22 cellular contexts compared by ENCODE assay signal in genomic region chr1:224317383-224318045, GRCh38. TPM values are rescaled to one million over a fixed set of nuclear protein-coding genes. Genes with fewer than 3 reads are reported as not detected.
A peak's percentile ranks its signal among the peaks of the same experiment; 100 is the strongest.
DNase-seq lines count a peak whose midpoint lies in the region; ATAC-seq and TF ChIP-seq lines count a peak whose summit lies in the region.
"Had no signal": no experiment of that assay in that cellular context is flagged by ENCODE, and none has a peak within 500 bp of the region (broad histone marks: within the 10 kb centered on the region; RNA-seq: fewer than 3 reads in every experiment).

No MANE protein-coding gene starts in this region.

- H3K9me3 ChIP-seq in liver (ENCODE audit: control insufficient read depth in 4 of 4, low read length in 3 of 4) (no peaks in the 10 kb centered on the region), uterus (no peaks in the 10 kb centered on the region)
- H3K9me3 ChIP-seq: esophagus muscularis mucosa, right lobe of liver, thyroid gland had no signal

- H3K4me3 Mint-ChIP-seq in stimulated activated memory B cell treated with anti-CD40 and anti-IgM and Interleukin-4, amounts not matched to agents 10 μg/mL and 1 μg/mL and 100 μg/mL, for 72 hours: no peak overlapping the region
- H3K4me3 Mint-ChIP-seq: activated naive CD4-positive, alpha-beta T cell treated with anti-CD3 and anti-CD28 coated beads, Interleukin-2, amount 50 U/mL, for 24 hours; GM23338; T-helper 17 cell had no signal

- H3K27ac Mint-ChIP-seq in stimulated activated memory B cell treated with anti-CD40 and anti-IgM and Interleukin-4, amounts not matched to agents 10 μg/mL and 1 μg/mL and 100 μg/mL, for 72 hours: no peak overlapping the region
- H3K27ac Mint-ChIP-seq: GM23338 had no signal

- peaks cover 31% of the 10 kb centered on the region for H3K36me3 Mint-ChIP-seq in stimulated activated memory B cell treated with anti-CD40 and anti-IgM and Interleukin-4, amounts not matched to agents 10 μg/mL and 1 μg/mL and 100 μg/mL, for 72 hours

- peak; percentile 72 for DNase-seq in DMS79 treated with DMSO at 0.1 percent for 48 hours (lab: John Stamatoyannopoulos, UW)
- DNase-seq in NCI-H146 treated with DMSO at 0.1 percent for 48 hours (lab: John Stamatoyannopoulos, UW; ENCODE audit: unreplicated experiment): peak; percentile 50
- peak; percentile 15 for DNase-seq in NCI-H748 treated with DMSO at 0.1 percent for 48 hours (lab: John Stamatoyannopoulos, UW)
- no peak for DNase-seq in AG08396 (ENCODE audit: low spot score)
- no peak for DNase-seq in uterus
- DNase-seq in medulla oblongata (ENCODE audit: extremely low spot score): no peak
- DNase-seq: activated CD4-positive, CD25-positive, alpha-beta regulatory T cell; brain microvascular endothelial cell; C1 segment of cervical spinal cord; dorsolateral prefrontal cortex; glutamatergic neuron; MM.1S; right lobe of liver; stimulated activated CD4-positive, alpha-beta T cell treated with anti-CD3 and anti-CD28 coated beads, Interleukin-2, amount 100 ng/mL, for 24 hours; stimulated activated CD8-positive, alpha-beta memory T cell treated with anti-CD3 and anti-CD28 coated beads, Interleukin-4, amount 100 ng/mL, for 48 hours; T-helper 17 cell; thyroid gland had no signal

- peaks cover 0 to 8% (median 4%) of the 10 kb centered on the region in 4 donors for H3K36me3 ChIP-seq in liver (ENCODE audit: control insufficient read depth in 4 of 4, insufficient read depth in 3 of 4, low read depth in 1 of 4, low read length in 3 of 4)
- H3K36me3 ChIP-seq in uterus: no peaks in the 10 kb centered on the region

- H3K4me1 ChIP-seq in liver (ENCODE audit: control insufficient read depth in 4 of 4, insufficient read depth in 4 of 4, low read length in 3 of 4) (peaks cover 0 to 5% (median 0%) of the 10 kb centered on the region in 4 donors), uterus (no peaks in the 10 kb centered on the region)
- H3K4me1 ChIP-seq: esophagus muscularis mucosa, right lobe of liver, thyroid gland had no signal

- ATAC-seq in stimulated activated memory B cell treated with anti-CD40 and anti-IgM and Interleukin-4, amounts not matched to agents 10 μg/mL and 1 μg/mL and 100 μg/mL, for 72 hours: no peak
- ATAC-seq: GM23338, T-helper 17 cell had no signal

- no peaks in the 10 kb centered on the region for H3K9me3 Mint-ChIP-seq in stimulated activated memory B cell treated with anti-CD40 and anti-IgM and Interleukin-4, amounts not matched to agents 10 μg/mL and 1 μg/mL and 100 μg/mL, for 72 hours
- H3K9me3 Mint-ChIP-seq: activated naive CD4-positive, alpha-beta T cell treated with anti-CD3 and anti-CD28 coated beads, Interleukin-2, amount 50 U/mL, for 24 hours; GM23338 had no signal

- H3K4me3 ChIP-seq in liver (ENCODE audit: low read depth in 1 of 3, low read length in 3 of 3): no peak overlapping the region
- H3K4me3 ChIP-seq in uterus: no peak overlapping the region
- H3K4me3 ChIP-seq: dorsolateral prefrontal cortex, esophagus muscularis mucosa, GM23338, right lobe of liver, thyroid gland had no signal

- intact Hi-C loops in uterus (cut with DNase I; ENCODE audit: low total_unique reads): no loop called here

- no peak for TF ChIP-seq POLR2A in uterus (IDR thresholded peaks at IDR 0.05)

- H3K27ac ChIP-seq in liver (ENCODE audit: low read depth in 1 of 2, low read length in 2 of 2): no peak overlapping the region
- H3K27ac ChIP-seq in uterus: no peak overlapping the region
- H3K27ac ChIP-seq: brain microvascular endothelial cell, dorsolateral prefrontal cortex, esophagus muscularis mucosa, thyroid gland had no signal

- H3K27me3 ChIP-seq in liver (ENCODE audit: control insufficient read depth in 4 of 4, insufficient read depth in 4 of 4, low read length in 3 of 4) (no peaks in the 10 kb centered on the region), uterus (no peaks in the 10 kb centered on the region)
- H3K27me3 ChIP-seq: brain microvascular endothelial cell, dorsolateral prefrontal cortex, esophagus muscularis mucosa, right lobe of liver, thyroid gland had no signal

- TF ChIP-seq RAD21 in liver (IDR thresholded peaks at IDR 0.05): no peak

- 70% methylated on average over 4 of the region's 4 CpGs for WGBS in liver

- H3K27me3 Mint-ChIP-seq in stimulated activated memory B cell treated with anti-CD40 and anti-IgM and Interleukin-4, amounts not matched to agents 10 μg/mL and 1 μg/mL and 100 μg/mL, for 72 hours: no peaks in the 10 kb centered on the region
- H3K27me3 Mint-ChIP-seq: activated naive CD4-positive, alpha-beta T cell treated with anti-CD3 and anti-CD28 coated beads, Interleukin-2, amount 50 U/mL, for 24 hours; T-helper 17 cell had no signal

- TF ChIP-seq CTCF in liver (IDR thresholded peaks at IDR 0.05; ENCODE audit: low read depth, low read length, missing input control) (no peak), uterus (IDR thresholded peaks at IDR 0.05) (no peak)

- H3K9ac ChIP-seq in liver (ENCODE audit: low read depth in 1 of 2, low read length in 2 of 2): no peak overlapping the region

- H3K4me1 Mint-ChIP-seq in stimulated activated memory B cell treated with anti-CD40 and anti-IgM and Interleukin-4, amounts not matched to agents 10 μg/mL and 1 μg/mL and 100 μg/mL, for 72 hours: peaks cover 10% of the 10 kb centered on the region
- H3K4me1 Mint-ChIP-seq: GM23338 had no signal

TF ChIP-seq in liver, 16 proteins besides CTCF, POLR2A, EP300 and RAD21:
- TF ChIP-seq TAF1 (conservative IDR thresholded peaks at IDR 0.05): no peak
- TF ChIP-seq YY1 (IDR thresholded peaks at IDR 0.05): peak; percentile 72

RNA-seq across cellular contexts. Expression of gene NVL, which starts 12.5 kb away (rescaled TPM):
- 10 to 100 TPM; 13.7 to 14.0 TPM for total RNA-seq in liver
- polyA plus RNA-seq in liver: 1 to 10 TPM; 5.3 to 8.3 TPM
- 10 to 100 TPM in 3 of 4 donors, 1 to 10 TPM in 1; 2.6 to 45.2 (median 28.9) TPM for total RNA-seq in uterus

RNA-seq across cellular contexts. Expression of gene CNIH4, which starts 39.2 kb away (rescaled TPM):
- total RNA-seq in liver: 10 to 100 TPM; 11.9 to 22.2 TPM
- polyA plus RNA-seq in liver: 10 to 100 TPM; 36.1 to 40.2 TPM
- 10 to 100 TPM; 28.9 to 51.2 (median 42.6) TPM for total RNA-seq in uterus

Comparison
In these comparisons a context has a peak if more than half of its experiments do, and no peak if none do; other contexts are left out.
1. DNase-seq: peak in DMS79 treated with DMSO at 0.1 percent for 48 hours (single experiment), NCI-H146 treated with DMSO at 0.1 percent for 48 hours (single experiment) and NCI-H748 treated with DMSO at 0.1 percent for 48 hours (single experiment); none in AG08396 (single experiment), uterus (0 of 2) and medulla oblongata (single experiment).